In the genomic region with DNA sequence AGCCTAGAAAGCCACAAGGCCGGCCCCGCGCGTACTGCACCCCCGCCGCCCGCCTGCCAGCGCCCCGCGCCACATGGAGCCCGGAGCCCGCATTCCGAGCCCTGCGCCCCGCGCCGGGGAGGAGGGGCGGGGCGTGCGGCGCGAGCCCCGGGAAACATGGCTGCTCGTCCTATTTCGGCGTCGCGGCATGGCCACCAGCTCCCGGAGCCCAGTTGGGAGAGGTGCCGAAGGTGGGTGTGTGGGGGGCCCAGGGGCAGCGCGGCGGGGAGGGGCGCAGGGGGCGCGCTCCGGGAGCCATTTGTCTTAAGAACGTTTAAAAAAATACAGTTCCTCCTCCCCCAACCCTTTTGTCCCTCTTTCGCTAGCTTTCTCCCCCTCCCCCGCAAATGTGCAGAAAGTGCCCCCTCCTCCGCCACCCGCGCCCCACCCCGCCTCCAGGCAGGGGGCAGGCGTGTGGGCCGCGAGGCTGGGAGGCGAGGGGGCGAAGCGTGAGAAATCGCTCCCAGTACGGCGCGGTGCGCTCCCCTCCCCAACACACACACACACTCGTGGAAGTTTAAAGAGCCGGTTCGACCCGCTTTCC, we compare ENCODE assay signal across 1 cellular context.
A peak's percentile ranks its signal among the peaks of the same experiment; 100 is the strongest.
TF ChIP-seq lines count a peak whose summit lies in the region.

No MANE protein-coding gene starts in this region.

TF ChIP-seq in HepG2, 621 proteins besides CTCF, POLR2A, EP300 and RAD21 (continued from another document and continues in another):
- TF ChIP-seq, protein P1, sequence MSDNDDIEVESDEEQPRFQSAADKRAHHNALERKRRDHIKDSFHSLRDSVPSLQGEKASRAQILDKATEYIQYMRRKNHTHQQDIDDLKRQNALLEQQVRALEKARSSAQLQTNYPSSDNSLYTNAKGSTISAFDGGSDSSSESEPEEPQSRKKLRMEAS (IDR thresholded peaks at IDR 0.05): peak; percentile 45
- TF ChIP-seq ZNF781 (CRISPR knock-in tag; IDR thresholded peaks at IDR 0.05; ENCODE audit: borderline replicate concordance, not compliant biosample characterization) (no peak), ETV6 (CRISPR knock-in tag; conservative IDR thresholded peaks at IDR 0.05) (0 out of 2 replicates have a peak, but pooled peaks have one; percentile 33), ZNF577 (CRISPR knock-in tag; IDR thresholded peaks at IDR 0.05; ENCODE audit: borderline replicate concordance, low read depth) (no peak), ZNF225 (CRISPR knock-in tag; IDR thresholded peaks at IDR 0.05) (no peak), KMT2A (CRISPR knock-in tag; IDR thresholded peaks at IDR 0.05) (no peak; the same call in 1 of the 2 replicates), KDM2A (CRISPR knock-in tag; IDR thresholded peaks at IDR 0.05; ENCODE audit: borderline replicate concordance, low read depth) (peak; percentile 11; the same call in 1 of the 2 replicates), TGIF2 (CRISPR knock-in tag; IDR thresholded peaks at IDR 0.05) (peak; percentile 76; the same call in 1 of the 2 replicates), RBM22 (optimal IDR thresholded peaks at IDR 0.05; ENCODE audit: low read length) (no peak), NFKB2 (CRISPR knock-in tag; IDR thresholded peaks at IDR 0.05; ENCODE audit: borderline replicate concordance) (no peak; the same call in 1 of the 2 replicates), REPIN1 (CRISPR knock-in tag; IDR thresholded peaks at IDR 0.05; ENCODE audit: borderline replicate concordance, low read depth) (no peak), ZNF547 (CRISPR knock-in tag; IDR thresholded peaks at IDR 0.05) (0 out of 2 replicates have a peak, but pooled peaks have one; percentile 7), ZNF556 (CRISPR knock-in tag; IDR thresholded peaks at IDR 0.05; ENCODE audit: borderline replicate concordance) (0 out of 2 replicates have a peak, but pooled peaks have one; percentile 9), SOX13 (IDR thresholded peaks at IDR 0.05) (no peak), SOX13 (CRISPR knock-in tag; conservative IDR thresholded peaks at IDR 0.05 in 1 of 2, IDR thresholded peaks at IDR 0.05 in 1 of 2) (peak in 1 of 2 experiments; percentile 28; a peak in 1 of 4 replicates), CC2D1A (CRISPR knock-in tag; IDR thresholded peaks at IDR 0.05) (no peak), ZNF605 (CRISPR knock-in tag; IDR thresholded peaks at IDR 0.05) (0 out of 2 replicates have a peak, but pooled peaks have one; percentile 1), TCF12 (IDR thresholded peaks at IDR 0.05) (no peak), TCF12 (CRISPR knock-in tag; IDR thresholded peaks at IDR 0.05) (no peak), ZNF558 (CRISPR knock-in tag; IDR thresholded peaks at IDR 0.05; ENCODE audit: borderline replicate concordance) (peak; percentile 18; the same call in 1 of the 2 replicates), ZMAT3 (CRISPR knock-in tag; conservative IDR thresholded peaks at IDR 0.05) (peak; percentile 33), SP1 (IDR thresholded peaks at IDR 0.05) (no peak), SP1 (CRISPR knock-in tag; IDR thresholded peaks at IDR 0.05) (peak; percentile 43; the same call in 1 of the 2 replicates), ZNF432 (CRISPR knock-in tag; IDR thresholded peaks at IDR 0.05; ENCODE audit: borderline replicate concordance) (no peak), GATAD2A (CRISPR knock-in tag; IDR thresholded peaks at IDR 0.05) (peak; percentile 37; the same call in 1 of the 2 replicates), POLR2G (IDR thresholded peaks at IDR 0.05; ENCODE audit: low read depth, low read length) (peak; percentile 64; the same call in 1 of the 2 replicates), IKZF4 (CRISPR knock-in tag; IDR thresholded peaks at IDR 0.05; ENCODE audit: borderline replicate concordance, low read depth, not compliant biosample characterization) (peak; percentile 39), REL (CRISPR knock-in tag; conservative IDR thresholded peaks at IDR 0.05) (no peak)
- TF ChIP-seq, protein P2, sequence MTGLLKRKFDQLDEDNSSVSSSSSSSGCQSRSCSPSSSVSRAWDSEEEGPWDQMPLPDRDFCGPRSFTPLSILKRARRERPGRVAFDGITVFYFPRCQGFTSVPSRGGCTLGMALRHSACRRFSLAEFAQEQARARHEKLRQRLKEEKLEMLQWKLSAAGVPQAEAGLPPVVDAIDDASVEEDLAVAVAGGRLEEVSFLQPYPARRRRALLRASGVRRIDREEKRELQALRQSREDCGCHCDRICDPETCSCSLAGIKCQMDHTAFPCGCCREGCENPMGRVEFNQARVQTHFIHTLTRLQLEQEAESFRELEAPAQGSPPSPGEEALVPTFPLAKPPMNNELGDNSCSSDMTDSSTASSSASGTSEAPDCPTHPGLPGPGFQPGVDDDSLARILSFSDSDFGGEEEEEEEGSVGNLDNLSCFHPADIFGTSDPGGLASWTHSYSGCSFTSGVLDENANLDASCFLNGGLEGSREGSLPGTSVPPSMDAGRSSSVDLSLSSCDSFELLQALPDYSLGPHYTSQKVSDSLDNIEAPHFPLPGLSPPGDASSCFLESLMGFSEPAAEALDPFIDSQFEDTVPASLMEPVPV (CRISPR knock-in tag; IDR thresholded peaks at IDR 0.05): no peak
- TF ChIP-seq, protein P3, sequence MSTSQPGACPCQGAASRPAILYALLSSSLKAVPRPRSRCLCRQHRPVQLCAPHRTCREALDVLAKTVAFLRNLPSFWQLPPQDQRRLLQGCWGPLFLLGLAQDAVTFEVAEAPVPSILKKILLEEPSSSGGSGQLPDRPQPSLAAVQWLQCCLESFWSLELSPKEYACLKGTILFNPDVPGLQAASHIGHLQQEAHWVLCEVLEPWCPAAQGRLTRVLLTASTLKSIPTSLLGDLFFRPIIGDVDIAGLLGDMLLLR (CRISPR knock-in tag; IDR thresholded peaks at IDR 0.05): no peak
- TF ChIP-seq, protein P4, sequence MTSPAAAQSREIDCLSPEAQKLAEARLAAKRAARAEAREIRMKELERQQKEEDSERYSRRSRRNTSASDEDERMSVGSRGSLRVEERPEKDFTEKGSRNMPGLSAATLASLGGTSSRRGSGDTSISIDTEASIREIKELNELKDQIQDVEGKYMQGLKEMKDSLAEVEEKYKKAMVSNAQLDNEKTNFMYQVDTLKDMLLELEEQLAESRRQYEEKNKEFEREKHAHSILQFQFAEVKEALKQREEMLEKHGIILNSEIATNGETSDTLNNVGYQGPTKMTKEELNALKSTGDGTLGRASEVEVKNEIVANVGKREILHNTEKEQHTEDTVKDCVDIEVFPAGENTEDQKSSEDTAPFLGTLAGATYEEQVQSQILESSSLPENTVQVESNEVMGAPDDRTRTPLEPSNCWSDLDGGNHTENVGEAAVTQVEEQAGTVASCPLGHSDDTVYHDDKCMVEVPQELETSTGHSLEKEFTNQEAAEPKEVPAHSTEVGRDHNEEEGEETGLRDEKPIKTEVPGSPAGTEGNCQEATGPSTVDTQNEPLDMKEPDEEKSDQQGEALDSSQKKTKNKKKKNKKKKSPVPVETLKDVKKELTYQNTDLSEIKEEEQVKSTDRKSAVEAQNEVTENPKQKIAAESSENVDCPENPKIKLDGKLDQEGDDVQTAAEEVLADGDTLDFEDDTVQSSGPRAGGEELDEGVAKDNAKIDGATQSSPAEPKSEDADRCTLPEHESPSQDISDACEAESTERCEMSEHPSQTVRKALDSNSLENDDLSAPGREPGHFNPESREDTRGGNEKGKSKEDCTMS (CRISPR knock-in tag; conservative IDR thresholded peaks at IDR 0.05): no peak
- TF ChIP-seq, protein P5, sequence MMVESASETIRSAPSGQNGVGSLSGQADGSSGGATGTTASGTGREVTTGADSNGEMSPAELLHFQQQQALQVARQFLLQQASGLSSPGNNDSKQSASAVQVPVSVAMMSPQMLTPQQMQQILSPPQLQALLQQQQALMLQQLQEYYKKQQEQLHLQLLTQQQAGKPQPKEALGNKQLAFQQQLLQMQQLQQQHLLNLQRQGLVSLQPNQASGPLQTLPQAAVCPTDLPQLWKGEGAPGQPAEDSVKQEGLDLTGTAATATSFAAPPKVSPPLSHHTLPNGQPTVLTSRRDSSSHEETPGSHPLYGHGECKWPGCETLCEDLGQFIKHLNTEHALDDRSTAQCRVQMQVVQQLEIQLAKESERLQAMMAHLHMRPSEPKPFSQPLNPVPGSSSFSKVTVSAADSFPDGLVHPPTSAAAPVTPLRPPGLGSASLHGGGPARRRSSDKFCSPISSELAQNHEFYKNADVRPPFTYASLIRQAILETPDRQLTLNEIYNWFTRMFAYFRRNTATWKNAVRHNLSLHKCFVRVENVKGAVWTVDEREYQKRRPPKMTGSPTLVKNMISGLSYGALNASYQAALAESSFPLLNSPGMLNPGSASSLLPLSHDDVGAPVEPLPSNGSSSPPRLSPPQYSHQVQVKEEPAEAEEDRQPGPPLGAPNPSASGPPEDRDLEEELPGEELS (CRISPR knock-in tag; IDR thresholded peaks at IDR 0.05): 0 out of 2 replicates have a peak, but pooled peaks have one; percentile 43
- TF ChIP-seq, protein P6, sequence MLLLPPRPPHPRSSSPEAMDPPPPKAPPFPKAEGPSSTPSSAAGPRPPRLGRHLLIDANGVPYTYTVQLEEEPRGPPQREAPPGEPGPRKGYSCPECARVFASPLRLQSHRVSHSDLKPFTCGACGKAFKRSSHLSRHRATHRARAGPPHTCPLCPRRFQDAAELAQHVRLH (CRISPR knock-in tag; IDR thresholded peaks at IDR 0.05; ENCODE audit: borderline replicate concordance, low read depth): peak; percentile 32; the same call in 1 of the 2 replicates
- TF ChIP-seq, protein P7, sequence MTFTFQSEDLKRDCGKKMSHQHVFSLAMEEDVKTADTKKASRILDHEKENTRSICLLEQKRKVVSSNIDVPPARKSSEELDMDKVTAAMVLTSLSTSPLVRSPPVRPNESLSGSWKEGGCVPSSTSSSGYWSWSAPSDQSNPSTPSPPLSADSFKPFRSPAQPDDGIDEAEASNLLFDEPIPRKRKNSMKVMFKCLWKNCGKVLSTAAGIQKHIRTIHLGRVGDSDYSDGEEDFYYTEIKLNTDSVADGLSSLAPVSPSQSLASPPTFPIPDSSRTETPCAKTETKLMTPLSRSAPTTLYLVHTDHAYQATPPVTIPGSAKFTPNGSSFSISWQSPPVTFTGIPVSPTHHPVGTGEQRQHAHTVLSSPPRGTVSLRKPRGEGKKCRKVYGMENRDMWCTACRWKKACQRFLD (CRISPR knock-in tag; IDR thresholded peaks at IDR 0.05; ENCODE audit: borderline replicate concordance): no peak
- TF ChIP-seq, protein P8, sequence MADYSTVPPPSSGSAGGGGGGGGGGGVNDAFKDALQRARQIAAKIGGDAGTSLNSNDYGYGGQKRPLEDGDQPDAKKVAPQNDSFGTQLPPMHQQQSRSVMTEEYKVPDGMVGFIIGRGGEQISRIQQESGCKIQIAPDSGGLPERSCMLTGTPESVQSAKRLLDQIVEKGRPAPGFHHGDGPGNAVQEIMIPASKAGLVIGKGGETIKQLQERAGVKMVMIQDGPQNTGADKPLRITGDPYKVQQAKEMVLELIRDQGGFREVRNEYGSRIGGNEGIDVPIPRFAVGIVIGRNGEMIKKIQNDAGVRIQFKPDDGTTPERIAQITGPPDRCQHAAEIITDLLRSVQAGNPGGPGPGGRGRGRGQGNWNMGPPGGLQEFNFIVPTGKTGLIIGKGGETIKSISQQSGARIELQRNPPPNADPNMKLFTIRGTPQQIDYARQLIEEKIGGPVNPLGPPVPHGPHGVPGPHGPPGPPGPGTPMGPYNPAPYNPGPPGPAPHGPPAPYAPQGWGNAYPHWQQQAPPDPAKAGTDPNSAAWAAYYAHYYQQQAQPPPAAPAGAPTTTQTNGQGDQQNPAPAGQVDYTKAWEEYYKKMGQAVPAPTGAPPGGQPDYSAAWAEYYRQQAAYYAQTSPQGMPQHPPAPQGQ (CRISPR knock-in tag; IDR thresholded peaks at IDR 0.05; ENCODE audit: borderline replicate concordance): no peak
- TF ChIP-seq, protein P9, sequence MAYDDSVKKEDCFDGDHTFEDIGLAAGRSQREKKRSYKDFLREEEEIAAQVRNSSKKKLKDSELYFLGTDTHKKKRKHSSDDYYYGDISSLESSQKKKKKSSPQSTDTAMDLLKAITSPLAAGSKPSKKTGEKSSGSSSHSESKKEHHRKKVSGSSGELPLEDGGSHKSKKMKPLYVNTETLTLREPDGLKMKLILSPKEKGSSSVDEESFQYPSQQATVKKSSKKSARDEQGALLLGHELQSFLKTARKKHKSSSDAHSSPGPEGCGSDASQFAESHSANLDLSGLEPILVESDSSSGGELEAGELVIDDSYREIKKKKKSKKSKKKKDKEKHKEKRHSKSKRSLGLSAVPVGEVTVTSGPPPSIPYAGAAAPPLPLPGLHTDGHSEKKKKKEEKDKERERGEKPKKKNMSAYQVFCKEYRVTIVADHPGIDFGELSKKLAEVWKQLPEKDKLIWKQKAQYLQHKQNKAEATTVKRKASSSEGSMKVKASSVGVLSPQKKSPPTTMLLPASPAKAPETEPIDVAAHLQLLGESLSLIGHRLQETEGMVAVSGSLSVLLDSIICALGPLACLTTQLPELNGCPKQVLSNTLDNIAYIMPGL (CRISPR knock-in tag; IDR thresholded peaks at IDR 0.05; ENCODE audit: borderline replicate concordance in 1 of 2, low read depth in 1 of 2): 0 out of 4 replicates have a peak, but pooled peaks of 1 of the 2 experiments have one; percentile 1
- TF ChIP-seq, protein P10, sequence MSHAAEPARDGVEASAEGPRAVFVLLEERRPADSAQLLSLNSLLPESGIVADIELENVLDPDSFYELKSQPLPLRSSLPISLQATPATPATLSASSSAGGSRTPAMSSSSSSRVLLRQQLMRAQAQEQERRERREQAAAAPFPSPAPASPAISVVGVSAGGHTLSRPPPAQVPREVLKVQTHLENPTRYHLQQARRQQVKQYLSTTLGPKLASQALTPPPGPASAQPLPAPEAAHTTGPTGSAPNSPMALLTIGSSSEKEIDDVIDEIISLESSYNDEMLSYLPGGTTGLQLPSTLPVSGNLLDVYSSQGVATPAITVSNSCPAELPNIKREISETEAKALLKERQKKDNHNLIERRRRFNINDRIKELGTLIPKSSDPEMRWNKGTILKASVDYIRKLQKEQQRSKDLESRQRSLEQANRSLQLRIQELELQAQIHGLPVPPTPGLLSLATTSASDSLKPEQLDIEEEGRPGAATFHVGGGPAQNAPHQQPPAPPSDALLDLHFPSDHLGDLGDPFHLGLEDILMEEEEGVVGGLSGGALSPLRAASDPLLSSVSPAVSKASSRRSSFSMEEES (CRISPR knock-in tag; IDR thresholded peaks at IDR 0.05): 0 out of 2 replicates have a peak, but pooled peaks have one; percentile 21
- TF ChIP-seq, protein P11, sequence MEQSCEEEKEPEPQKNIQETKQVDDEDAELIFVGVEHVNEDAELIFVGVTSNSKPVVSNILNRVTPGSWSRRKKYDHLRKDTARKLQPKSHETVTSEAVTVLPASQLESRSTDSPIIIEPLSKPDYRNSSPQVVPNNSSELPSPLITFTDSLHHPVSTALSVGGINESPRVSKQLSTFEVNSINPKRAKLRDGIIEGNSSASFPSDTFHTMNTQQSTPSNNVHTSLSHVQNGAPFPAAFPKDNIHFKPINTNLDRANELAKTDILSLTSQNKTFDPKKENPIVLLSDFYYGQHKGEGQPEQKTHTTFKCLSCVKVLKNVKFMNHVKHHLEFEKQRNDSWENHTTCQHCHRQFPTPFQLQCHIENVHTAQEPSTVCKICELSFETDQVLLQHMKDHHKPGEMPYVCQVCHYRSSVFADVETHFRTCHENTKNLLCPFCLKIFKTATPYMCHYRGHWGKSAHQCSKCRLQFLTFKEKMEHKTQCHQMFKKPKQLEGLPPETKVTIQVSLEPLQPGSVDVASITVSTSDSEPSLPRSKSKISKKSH (CRISPR knock-in tag; IDR thresholded peaks at IDR 0.05; ENCODE audit: borderline replicate concordance): peak; percentile 30; the same call in 1 of the 2 replicates
